In the genomic region with DNA sequence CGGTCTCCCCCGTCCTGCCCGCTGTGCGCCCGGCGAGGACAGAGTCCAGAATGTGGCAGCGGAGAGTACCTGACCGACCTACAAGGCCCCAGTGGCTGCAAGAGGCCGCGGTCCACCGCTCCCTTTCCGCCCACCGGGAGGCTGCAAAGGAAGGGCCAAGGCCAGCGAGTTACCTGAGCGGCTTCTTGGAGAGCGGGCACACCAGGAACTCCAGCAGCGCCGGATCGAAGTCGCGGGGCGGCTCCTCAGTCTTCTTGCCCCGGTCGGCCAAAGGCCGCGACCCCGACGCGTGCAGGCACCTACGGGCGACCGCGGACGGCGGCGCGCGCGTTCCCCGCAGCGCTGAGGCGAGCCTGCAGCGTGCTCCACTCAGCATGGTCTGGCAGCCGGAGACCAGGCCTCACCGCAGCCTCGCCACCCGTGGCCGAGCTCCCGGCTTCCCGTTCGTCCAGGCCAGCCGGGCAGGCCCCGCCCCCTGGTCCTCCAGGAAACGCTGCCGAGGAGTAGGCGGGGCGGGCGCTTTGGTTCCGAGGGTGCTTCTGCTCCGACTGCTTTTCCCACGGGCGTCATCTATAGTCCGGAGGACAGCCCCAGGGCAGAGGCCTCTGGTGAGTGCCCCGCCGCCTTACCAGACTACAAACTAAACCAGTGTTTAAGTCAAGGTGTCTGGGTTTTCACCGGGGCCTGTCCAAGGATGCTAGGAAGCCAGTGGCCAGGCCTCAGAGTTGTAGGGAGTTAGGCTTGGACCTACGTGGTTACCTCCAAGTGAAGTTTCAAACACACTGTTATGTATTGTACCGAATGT, we compare ENCODE assay signal across 8 cellular contexts. TPM values are rescaled to one million over a fixed set of nuclear protein-coding genes. Genes with fewer than 3 reads are reported as not detected.
DNase-seq lines count a peak whose midpoint lies in the region; ATAC-seq and TF ChIP-seq lines count a peak whose summit lies in the region.

A gene with protein sequence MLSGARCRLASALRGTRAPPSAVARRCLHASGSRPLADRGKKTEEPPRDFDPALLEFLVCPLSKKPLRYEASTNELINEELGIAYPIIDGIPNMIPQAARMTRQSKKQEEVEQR (minus strand): TSS at position 452 of the 805 bp plus-strand sequence. CDS start 76 bp downstream, at position 376.

- peaks cover 4 to 20% (median 7%) of the 10 kb centered on the region in 4 donors for H3K4me1 ChIP-seq in liver (ENCODE audit: control insufficient read depth in 4 of 4, insufficient read depth in 4 of 4, low read length in 3 of 4)

- peak within 1 kb of the TSS; percentile 90 to 95 for H3K27ac ChIP-seq in liver (ENCODE audit: low read depth in 1 of 2, low read length in 2 of 2)

- TF ChIP-seq RAD21 in liver (IDR thresholded peaks at IDR 0.05), result peak in 1 of 2 donors; percentile 7

- H3K36me3 ChIP-seq in liver (ENCODE audit: control insufficient read depth in 4 of 4, insufficient read depth in 3 of 4, low read depth in 1 of 4, low read length in 3 of 4), result peaks cover 0 to 9% (median 4%) of the 10 kb centered on the region in 4 donors

- peak within 1 kb of the TSS; percentile 88 to 97 (median 92) for H3K4me3 ChIP-seq in liver (ENCODE audit: low read depth in 1 of 3, low read length in 3 of 3)

- H3K27me3 ChIP-seq in liver (ENCODE audit: control insufficient read depth in 4 of 4, insufficient read depth in 4 of 4, low read length in 3 of 4), result no peaks in the 10 kb centered on the region

- ATAC-seq in GM19397 (IDR thresholded peaks at IDR 0.05; ENCODE audit: unreplicated experiment) (peak; percentile 87), HG03565 (IDR thresholded peaks at IDR 0.05; ENCODE audit: unreplicated experiment) (peak; percentile 61)

- TF ChIP-seq CTCF in liver (IDR thresholded peaks at IDR 0.05; ENCODE audit: low read depth, low read length, missing input control), result no peak

- WGBS in liver, result under 1% methylated on average over 68 of the region's 68 CpGs

- H3K9ac ChIP-seq in liver (ENCODE audit: low read depth in 1 of 2, low read length in 2 of 2), result peak within 1 kb of the TSS; percentile 94 to 98

- peak; percentile 93 for DNase-seq in CD1c-positive myeloid dendritic cell (ENCODE audit: extremely low spot score)
- peak; percentile 66 for DNase-seq in NCI-H748 treated with DMSO at 0.1 percent for 48 hours (lab: John Stamatoyannopoulos, UW)
- DNase-seq in activated CD4-positive, alpha-beta T cell treated with anti-CD3 and anti-CD28 coated beads, Interleukin-2, amount 50 U/mL, for 48 hours, result peak; percentile 91 to 93
- DNase-seq in dermis microvascular lymphatic vessel endothelial cell (ENCODE audit: low read depth in 2 of 2), result peak; percentile 66 to 96
- peak; percentile 83 for DNase-seq in stimulated activated CD4-positive, alpha-beta T cell treated with anti-CD3 and anti-CD28 coated beads, Interleukin-4, amount 100 ng/mL, for 24 hours

- no peaks in the 10 kb centered on the region for H3K9me3 ChIP-seq in liver (ENCODE audit: control insufficient read depth in 4 of 4, low read length in 3 of 4)

TF ChIP-seq in liver, 16 proteins besides CTCF, POLR2A, EP300 and RAD21:
- TF ChIP-seq SP1 (IDR thresholded peaks at IDR 0.05), result peak; percentile 42
- no peak for TF ChIP-seq EGR1 (IDR thresholded peaks at IDR 0.05; ENCODE audit: low read depth in 2 of 2)
- no peak for TF ChIP-seq FOXA2 (IDR thresholded peaks at IDR 0.05)
- TF ChIP-seq, protein P1, sequence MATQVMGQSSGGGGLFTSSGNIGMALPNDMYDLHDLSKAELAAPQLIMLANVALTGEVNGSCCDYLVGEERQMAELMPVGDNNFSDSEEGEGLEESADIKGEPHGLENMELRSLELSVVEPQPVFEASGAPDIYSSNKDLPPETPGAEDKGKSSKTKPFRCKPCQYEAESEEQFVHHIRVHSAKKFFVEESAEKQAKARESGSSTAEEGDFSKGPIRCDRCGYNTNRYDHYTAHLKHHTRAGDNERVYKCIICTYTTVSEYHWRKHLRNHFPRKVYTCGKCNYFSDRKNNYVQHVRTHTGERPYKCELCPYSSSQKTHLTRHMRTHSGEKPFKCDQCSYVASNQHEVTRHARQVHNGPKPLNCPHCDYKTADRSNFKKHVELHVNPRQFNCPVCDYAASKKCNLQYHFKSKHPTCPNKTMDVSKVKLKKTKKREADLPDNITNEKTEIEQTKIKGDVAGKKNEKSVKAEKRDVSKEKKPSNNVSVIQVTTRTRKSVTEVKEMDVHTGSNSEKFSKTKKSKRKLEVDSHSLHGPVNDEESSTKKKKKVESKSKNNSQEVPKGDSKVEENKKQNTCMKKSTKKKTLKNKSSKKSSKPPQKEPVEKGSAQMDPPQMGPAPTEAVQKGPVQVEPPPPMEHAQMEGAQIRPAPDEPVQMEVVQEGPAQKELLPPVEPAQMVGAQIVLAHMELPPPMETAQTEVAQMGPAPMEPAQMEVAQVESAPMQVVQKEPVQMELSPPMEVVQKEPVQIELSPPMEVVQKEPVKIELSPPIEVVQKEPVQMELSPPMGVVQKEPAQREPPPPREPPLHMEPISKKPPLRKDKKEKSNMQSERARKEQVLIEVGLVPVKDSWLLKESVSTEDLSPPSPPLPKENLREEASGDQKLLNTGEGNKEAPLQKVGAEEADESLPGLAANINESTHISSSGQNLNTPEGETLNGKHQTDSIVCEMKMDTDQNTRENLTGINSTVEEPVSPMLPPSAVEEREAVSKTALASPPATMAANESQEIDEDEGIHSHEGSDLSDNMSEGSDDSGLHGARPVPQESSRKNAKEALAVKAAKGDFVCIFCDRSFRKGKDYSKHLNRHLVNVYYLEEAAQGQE (IDR thresholded peaks at IDR 0.05), result peak; percentile 18
- TF ChIP-seq NR2F2 (IDR thresholded peaks at IDR 0.05), result peak; percentile 1
- TF ChIP-seq RXRA (IDR thresholded peaks at IDR 0.05), result no peak
- TF ChIP-seq HNF4G (IDR thresholded peaks at IDR 0.05), result no peak
- TF ChIP-seq GABPA (IDR thresholded peaks at IDR 0.05 in 1 of 2, conservative IDR thresholded peaks at IDR 0.05 in 1 of 2), result no peak
- TF ChIP-seq JUND (IDR thresholded peaks at IDR 0.05), result no peak
- TF ChIP-seq YY1 (IDR thresholded peaks at IDR 0.05), result peak; percentile 65
- TF ChIP-seq HNF4A (conservative IDR thresholded peaks at IDR 0.05), result peak in 1 of 2 donors; percentile 37
- TF ChIP-seq TAF1 (conservative IDR thresholded peaks at IDR 0.05), result peak; percentile 39
- TF ChIP-seq, protein P2, sequence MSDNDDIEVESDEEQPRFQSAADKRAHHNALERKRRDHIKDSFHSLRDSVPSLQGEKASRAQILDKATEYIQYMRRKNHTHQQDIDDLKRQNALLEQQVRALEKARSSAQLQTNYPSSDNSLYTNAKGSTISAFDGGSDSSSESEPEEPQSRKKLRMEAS (IDR thresholded peaks at IDR 0.05), result no peak
- TF ChIP-seq, protein P3, sequence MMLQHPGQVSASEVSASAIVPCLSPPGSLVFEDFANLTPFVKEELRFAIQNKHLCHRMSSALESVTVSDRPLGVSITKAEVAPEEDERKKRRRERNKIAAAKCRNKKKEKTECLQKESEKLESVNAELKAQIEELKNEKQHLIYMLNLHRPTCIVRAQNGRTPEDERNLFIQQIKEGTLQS (IDR thresholded peaks at IDR 0.05), result no peak
- TF ChIP-seq FOXA1 (IDR thresholded peaks at IDR 0.05), result no peak
- TF ChIP-seq, protein P4, sequence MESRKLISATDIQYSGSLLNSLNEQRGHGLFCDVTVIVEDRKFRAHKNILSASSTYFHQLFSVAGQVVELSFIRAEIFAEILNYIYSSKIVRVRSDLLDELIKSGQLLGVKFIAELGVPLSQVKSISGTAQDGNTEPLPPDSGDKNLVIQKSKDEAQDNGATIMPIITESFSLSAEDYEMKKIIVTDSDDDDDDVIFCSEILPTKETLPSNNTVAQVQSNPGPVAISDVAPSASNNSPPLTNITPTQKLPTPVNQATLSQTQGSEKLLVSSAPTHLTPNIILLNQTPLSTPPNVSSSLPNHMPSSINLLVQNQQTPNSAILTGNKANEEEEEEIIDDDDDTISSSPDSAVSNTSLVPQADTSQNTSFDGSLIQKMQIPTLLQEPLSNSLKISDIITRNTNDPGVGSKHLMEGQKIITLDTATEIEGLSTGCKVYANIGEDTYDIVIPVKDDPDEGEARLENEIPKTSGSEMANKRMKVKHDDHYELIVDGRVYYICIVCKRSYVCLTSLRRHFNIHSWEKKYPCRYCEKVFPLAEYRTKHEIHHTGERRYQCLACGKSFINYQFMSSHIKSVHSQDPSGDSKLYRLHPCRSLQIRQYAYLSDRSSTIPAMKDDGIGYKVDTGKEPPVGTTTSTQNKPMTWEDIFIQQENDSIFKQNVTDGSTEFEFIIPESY (IDR thresholded peaks at IDR 0.05), result no peak

RNA-seq across cellular contexts. Expression of the gene that starts here (rescaled TPM):
- total RNA-seq in dermis microvascular lymphatic vessel endothelial cell, result 80.8 and 94.1 TPM in 2 replicates
- 10 to 100 TPM; 28.8 to 60.4 TPM for total RNA-seq in liver
- polyA plus RNA-seq in liver, result 10 to 100 TPM; 56.9 to 86.0 TPM

Comparison
In these comparisons a context has a peak if more than half of its experiments do, and no peak if none do; other contexts are left out.
1. Peak in every context shown above with its lines: DNase-seq, ATAC-seq, H3K4me3 ChIP-seq and H3K27ac ChIP-seq.